29 cellular contexts compared by ENCODE assay signal in genomic region chr12:20593611-20594010, GRCh38.
"Had no signal": no experiment of that assay in that cellular context is flagged by ENCODE, and none has a peak within 500 bp of the region (broad histone marks: within the 10 kb centered on the region; RNA-seq: fewer than 3 reads in every experiment).

No MANE protein-coding gene starts in this region.

- H3K4me1 Mint-ChIP-seq: naive thymus-derived CD4-positive, alpha-beta T cell; natural killer cell; nephron; stimulated activated memory B cell treated with anti-CD40 and anti-IgM and Interleukin-4, amounts not matched to agents 10 μg/mL and 1 μg/mL and 100 μg/mL, for 72 hours; stimulated activated naive CD8-positive, alpha-beta T cell treated with anti-CD3 and anti-CD28 coated beads, Interleukin-15, amount 100 ng/mL, for 72 hours had no signal

- H3K27ac ChIP-seq: neural progenitor cell, pancreas, psoas muscle, right lobe of liver, skin epidermis, spleen, suprapubic skin, testis, tibial artery, transverse colon, upper lobe of right lung, uterus had no signal

- H3K36me3 Mint-ChIP-seq: naive thymus-derived CD4-positive, alpha-beta T cell; natural killer cell; neural progenitor cell; stimulated activated memory B cell treated with anti-CD40 and anti-IgM and Interleukin-4, amounts not matched to agents 10 μg/mL and 1 μg/mL and 100 μg/mL, for 72 hours had no signal

- DNase-seq: naive thymus-derived CD4-positive, alpha-beta T cell; natural killer cell; occipital lobe; pancreas; psoas muscle; right cardiac atrium; right lobe of liver; spleen; stimulated activated CD4-positive, alpha-beta T cell treated with anti-CD3 and anti-CD28 coated beads, Interleukin-12 subunit alpha, Interleukin-12 subunit beta, amount 100 ng/mL, for 4 hours; stimulated activated CD4-positive, alpha-beta T cell treated with anti-CD3 and anti-CD28 coated beads, Interleukin-1b, Interleukin-23, amount 100 ng/mL, for 48 hours; stimulated activated CD4-positive, alpha-beta T cell treated with anti-CD3 and anti-CD28 coated beads, Interleukin-4, amount 100 ng/mL, for 1 hour; stimulated activated CD4-positive, alpha-beta T cell treated with anti-CD3 and anti-CD28 coated beads, Interleukin-4, amount 100 ng/mL, for 4 hours; stimulated activated CD8-positive, alpha-beta memory T cell treated with anti-CD3 and anti-CD28 coated beads, Interleukin-4, amount 100 ng/mL, for 48 hours; stimulated activated naive CD4-positive, alpha-beta T cell; stimulated activated naive CD8-positive, alpha-beta T cell treated with anti-CD3 and anti-CD28 coated beads, Interleukin-15, amount 100 ng/mL, for 72 hours; stimulated activated naive CD8-positive, alpha-beta T cell treated with anti-CD3 and anti-CD28 coated beads, Interleukin-15, Interleukin-2, amounts not matched to agents 100 U/mL and 50 U/mL, for 24 hours; substantia nigra; testis; tibial artery; transverse colon; upper lobe of right lung; uterus had no signal

- H3K9me3 ChIP-seq: pancreas, psoas muscle, right lobe of liver, spleen, suprapubic skin, testis, tibial artery, transverse colon, upper lobe of right lung, uterus had no signal

- H3K4me3 ChIP-seq: neural progenitor cell, pancreas, psoas muscle, right lobe of liver, skin epidermis, smooth muscle cell, spleen, suprapubic skin, testis, tibial artery, transverse colon, upper lobe of right lung, uterus had no signal

- H3K27me3 ChIP-seq: neural progenitor cell, pancreas, right lobe of liver, spleen, suprapubic skin, testis, tibial artery, transverse colon, upper lobe of right lung, uterus had no signal

- H3K9me3 Mint-ChIP-seq: natural killer cell; nephron; neural progenitor cell; stimulated activated memory B cell treated with anti-CD40 and anti-IgM and Interleukin-4, amounts not matched to agents 10 μg/mL and 1 μg/mL and 100 μg/mL, for 72 hours; stimulated activated naive CD8-positive, alpha-beta T cell treated with anti-CD3 and anti-CD28 coated beads, Interleukin-15, amount 100 ng/mL, for 72 hours; type B pancreatic cell had no signal

- ATAC-seq: naive thymus-derived CD4-positive, alpha-beta T cell; natural killer cell; pancreas; psoas muscle; right lobe of liver; stimulated activated memory B cell treated with anti-CD40 and anti-IgM and Interleukin-4, amounts not matched to agents 10 μg/mL and 1 μg/mL and 100 μg/mL, for 72 hours; stimulated activated naive CD8-positive, alpha-beta T cell treated with anti-CD3 and anti-CD28 coated beads, Interleukin-15, amount 100 ng/mL, for 72 hours; stimulated activated naive CD8-positive, alpha-beta T cell treated with anti-CD3 and anti-CD28 coated beads, Interleukin-15, Interleukin-2, amounts not matched to agents 100 U/mL and 50 U/mL, for 24 hours; upper lobe of right lung had no signal

- H3K4me3 Mint-ChIP-seq: naive thymus-derived CD4-positive, alpha-beta T cell; natural killer cell; nephron; neural progenitor cell; stimulated activated memory B cell treated with anti-CD40 and anti-IgM and Interleukin-4, amounts not matched to agents 10 μg/mL and 1 μg/mL and 100 μg/mL, for 72 hours; stimulated activated naive CD8-positive, alpha-beta T cell treated with anti-CD3 and anti-CD28 coated beads, Interleukin-15, amount 100 ng/mL, for 72 hours; type B pancreatic cell had no signal

- H3K27ac Mint-ChIP-seq: natural killer cell; nephron; neural progenitor cell; stimulated activated memory B cell treated with anti-CD40 and anti-IgM and Interleukin-4, amounts not matched to agents 10 μg/mL and 1 μg/mL and 100 μg/mL, for 72 hours; type B pancreatic cell had no signal

- H3K4me1 ChIP-seq: pancreas, psoas muscle, right lobe of liver, spleen, suprapubic skin, testis, upper lobe of right lung, uterus had no signal

- H3K36me3 ChIP-seq: neural progenitor cell, pancreas, right lobe of liver, spleen, suprapubic skin, tibial artery, transverse colon, upper lobe of right lung, uterus had no signal

- H3K27me3 Mint-ChIP-seq: naive thymus-derived CD4-positive, alpha-beta T cell; stimulated activated memory B cell treated with anti-CD40 and anti-IgM and Interleukin-4, amounts not matched to agents 10 μg/mL and 1 μg/mL and 100 μg/mL, for 72 hours; stimulated activated naive CD8-positive, alpha-beta T cell treated with anti-CD3 and anti-CD28 coated beads, Interleukin-15, amount 100 ng/mL, for 72 hours; type B pancreatic cell had no signal
